In the genomic region with DNA sequence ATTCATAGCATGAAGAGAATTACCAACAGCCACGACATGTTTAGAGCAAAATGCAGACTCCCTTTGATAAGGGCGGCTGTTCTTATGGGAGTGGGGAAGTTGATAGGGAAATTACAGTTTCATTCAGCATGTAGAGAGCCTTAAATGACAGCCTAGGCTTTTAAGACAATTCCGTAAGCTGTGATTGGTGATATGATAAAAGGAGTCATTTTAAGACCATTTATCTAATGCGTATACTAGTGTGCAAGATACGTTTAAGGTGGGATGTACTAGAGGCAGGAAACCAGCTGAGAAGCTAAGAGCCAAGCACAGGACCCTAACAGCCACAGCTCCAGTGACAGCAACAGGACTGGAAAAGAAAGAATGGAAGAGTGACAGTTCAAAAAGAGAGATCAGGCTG, we compare ENCODE assay signal across 38 cellular contexts.
"Had no signal": no experiment of that assay in that cellular context is flagged by ENCODE, and none has a peak within 500 bp of the region (broad histone marks: within the 10 kb centered on the region; RNA-seq: fewer than 3 reads in every experiment).

No MANE protein-coding gene starts in this region.

- H3K9me3 ChIP-seq: adrenal gland, ascending aorta, body of pancreas, breast epithelium had no signal

- H3K4me1 Mint-ChIP-seq: activated naive CD4-positive, alpha-beta T cell treated with anti-CD3 and anti-CD28 coated beads, Interleukin-2, amount 10 ng/mL, durations not matched to agents 7 days and 5 days; activated naive CD4-positive, alpha-beta T cell treated with anti-CD3 and anti-CD28 coated beads, Interleukin-2, amount 50 U/mL, for 24 hours; activated naive CD8-positive, alpha-beta T cell treated with anti-CD3 and anti-CD28 coated beads for 36 hours; activated naive CD8-positive, alpha-beta T cell treated with anti-CD3 and anti-CD28 coated beads, Interleukin-2, amount 10 ng/mL, durations not matched to agents 7 days and 5 days; activated naive CD8-positive, alpha-beta T cell treated with anti-CD3 and anti-CD28 coated beads, Interleukin-2, amount 50 U/mL, for 24 hours; activated T-helper 17 cell treated with anti-CD3 and anti-CD28 coated beads, Interleukin-2, amount 50 U/mL, for 72 hours; central memory CD8-positive, alpha-beta T cell had no signal

- H3K27me3 Mint-ChIP-seq: activated naive CD4-positive, alpha-beta T cell treated with anti-CD3 and anti-CD28 coated beads, Interleukin-2, amount 10 ng/mL, durations not matched to agents 7 days and 5 days; activated naive CD4-positive, alpha-beta T cell treated with anti-CD3 and anti-CD28 coated beads, Interleukin-2, amount 50 U/mL, for 24 hours; activated naive CD8-positive, alpha-beta T cell; activated naive CD8-positive, alpha-beta T cell treated with anti-CD3 and anti-CD28 coated beads for 36 hours; activated naive CD8-positive, alpha-beta T cell treated with anti-CD3 and anti-CD28 coated beads, Interleukin-2, amount 10 ng/mL, durations not matched to agents 7 days and 5 days; activated naive CD8-positive, alpha-beta T cell treated with anti-CD3 and anti-CD28 coated beads, Interleukin-2, amount 50 U/mL, for 24 hours; activated T-cell treated with anti-CD3 and anti-CD28 coated beads, Interleukin-2, amount 50 U/mL, for 24 hours; activated T-helper 17 cell treated with anti-CD3 and anti-CD28 coated beads, Interleukin-2, amount 50 U/mL, for 72 hours; brain; central memory CD8-positive, alpha-beta T cell had no signal

- H3K27ac ChIP-seq: adrenal gland, ascending aorta, body of pancreas, brain microvascular endothelial cell, breast epithelium, cardiac muscle cell had no signal

- H3K4me3 Mint-ChIP-seq: activated naive CD4-positive, alpha-beta T cell treated with anti-CD3 and anti-CD28 coated beads for 36 hours; activated naive CD4-positive, alpha-beta T cell treated with anti-CD3 and anti-CD28 coated beads, Interleukin-2, amount 10 ng/mL, durations not matched to agents 7 days and 5 days; activated naive CD4-positive, alpha-beta T cell treated with anti-CD3 and anti-CD28 coated beads, Interleukin-2, amount 50 U/mL, for 24 hours; activated naive CD8-positive, alpha-beta T cell; activated naive CD8-positive, alpha-beta T cell treated with anti-CD3 and anti-CD28 coated beads for 36 hours; activated naive CD8-positive, alpha-beta T cell treated with anti-CD3 and anti-CD28 coated beads, Interleukin-2, amount 10 ng/mL, durations not matched to agents 7 days and 5 days; activated naive CD8-positive, alpha-beta T cell treated with anti-CD3 and anti-CD28 coated beads, Interleukin-2, amount 50 U/mL, for 24 hours; activated T-cell treated with anti-CD3 and anti-CD28 coated beads, Interleukin-2, amount 50 U/mL, for 24 hours; activated T-cell treated with anti-CD3 and anti-CD28 coated beads, Interleukin-2, amount 50 U/mL, for 4 hours; activated T-cell treated with anti-CD3 and anti-CD28 coated beads, Interleukin-2, amount 50 U/mL, for 72 hours; activated T-helper 1 cell treated with anti-CD3 and anti-CD28 coated beads, Interleukin-12 subunit alpha, Interleukin-12 subunit beta, Interleukin-2, Interleukin-4 antibody, amounts not matched to agents 30 ng/mL and 10 ng/mL and 1 ng/mL, durations not matched to agents 14 hours and 24 hours and 36 hours; activated T-helper 17 cell treated with anti-CD3 and anti-CD28 coated beads, Interleukin-2, amount 50 U/mL, for 72 hours; brain; central memory CD8-positive, alpha-beta T cell had no signal

- H3K27ac Mint-ChIP-seq: activated naive CD4-positive, alpha-beta T cell treated with anti-CD3 and anti-CD28 coated beads for 36 hours; activated naive CD4-positive, alpha-beta T cell treated with anti-CD3 and anti-CD28 coated beads, Interleukin-2, amount 10 ng/mL, durations not matched to agents 7 days and 5 days; activated naive CD4-positive, alpha-beta T cell treated with anti-CD3 and anti-CD28 coated beads, Interleukin-2, amount 50 U/mL, for 24 hours; activated naive CD4-positive, alpha-beta T cell treated with anti-CD3 and anti-CD28 coated beads, Interleukin-2, amount 50 U/mL, for 72 hours; activated naive CD8-positive, alpha-beta T cell; activated naive CD8-positive, alpha-beta T cell treated with anti-CD3 and anti-CD28 coated beads for 36 hours; activated naive CD8-positive, alpha-beta T cell treated with anti-CD3 and anti-CD28 coated beads, Interleukin-2, amount 10 ng/mL, durations not matched to agents 7 days and 5 days; activated naive CD8-positive, alpha-beta T cell treated with anti-CD3 and anti-CD28 coated beads, Interleukin-2, amount 50 U/mL, for 24 hours; activated T-cell treated with anti-CD3 and anti-CD28 coated beads, Interleukin-2, amount 50 U/mL, for 24 hours; activated T-cell treated with anti-CD3 and anti-CD28 coated beads, Interleukin-2, amount 50 U/mL, for 72 hours; activated T-helper 1 cell treated with anti-CD3 and anti-CD28 coated beads, Interleukin-12 subunit alpha, Interleukin-12 subunit beta, Interleukin-2, Interleukin-4 antibody, amounts not matched to agents 30 ng/mL and 10 ng/mL and 1 ng/mL, durations not matched to agents 14 hours and 24 hours and 36 hours; activated T-helper 17 cell treated with anti-CD3 and anti-CD28 coated beads, Interleukin-2, amount 50 U/mL, for 72 hours; activated T-helper 2 cell treated with anti-CD3 and anti-CD28 coated beads, Interferon-gamma antibody, Interleukin-2, Interleukin-4, amounts not matched to agents 10 μg/mL and 5 μg/mL and 100 μg/mL, durations not matched to agents 14 hours and 24 hours and 36 hours; brain had no signal

- ATAC-seq: activated naive CD4-positive, alpha-beta T cell treated with anti-CD3 and anti-CD28 coated beads, Interleukin-2, amount 50 U/mL, for 72 hours; activated naive CD8-positive, alpha-beta T cell treated with anti-CD3 and anti-CD28 coated beads, Interleukin-2, amount 50 U/mL, for 24 hours; activated T-cell treated with anti-CD3 and anti-CD28 coated beads, Interleukin-2, amount 50 U/mL, for 4 hours; activated T-cell treated with anti-CD3 and anti-CD28 coated beads, Interleukin-2, amount 50 U/mL, for 72 hours; activated T-helper 17 cell treated with anti-CD3 and anti-CD28 coated beads, Interleukin-2, amount 50 U/mL, for 72 hours; body of pancreas had no signal

- H3K4me1 ChIP-seq: adrenal gland, ascending aorta, body of pancreas, breast epithelium had no signal

- H3K27me3 ChIP-seq: adrenal gland, ascending aorta, body of pancreas, brain microvascular endothelial cell, breast epithelium, cardiac muscle cell had no signal

- DNase-seq: activated effector memory CD4-positive, alpha-beta T cell treated with anti-CD3 and anti-CD28 coated beads, Interleukin-2, amount 50 U/mL, for 16 hours; activated effector memory CD4-positive, alpha-beta T cell treated with Interleukin-2 at 50 U/mL for 16 hours; activated gamma-delta T cell; activated gamma-delta T cell treated with Interleukin-2 at 50 U/mL for 16 hours; activated naive CD4-positive, alpha-beta T cell; activated naive CD4-positive, alpha-beta T cell treated with anti-CD3 and anti-CD28 coated beads for 36 hours; activated naive CD4-positive, alpha-beta T cell treated with anti-CD3 and anti-CD28 coated beads, Interleukin-2, amount 10 ng/mL, durations not matched to agents 7 days and 5 days; activated naive CD4-positive, alpha-beta T cell treated with anti-CD3 and anti-CD28 coated beads, Interleukin-2, amount 50 U/mL, for 16 hours; activated naive CD4-positive, alpha-beta T cell treated with Interleukin-2 at 50 U/mL for 16 hours; activated naive CD8-positive, alpha-beta T cell treated with anti-CD3 and anti-CD28 coated beads for 36 hours; activated naive CD8-positive, alpha-beta T cell treated with anti-CD3 and anti-CD28 coated beads, Interleukin-2, amount 10 ng/mL, durations not matched to agents 7 days and 5 days; activated naive CD8-positive, alpha-beta T cell treated with anti-CD3 and anti-CD28 coated beads, Interleukin-2, amount 50 U/mL, for 24 hours; activated T-cell treated with anti-CD3 and anti-CD28 coated beads, Interleukin-2, amount 50 U/mL, for 1 hour; activated T-cell treated with anti-CD3 and anti-CD28 coated beads, Interleukin-2, amount 50 U/mL, for 24 hours; activated T-cell treated with anti-CD3 and anti-CD28 coated beads, Interleukin-2, amount 50 U/mL, for 4 hours; activated T-cell treated with anti-CD3 and anti-CD28 coated beads, Interleukin-2, amount 50 U/mL, for 48 hours; activated T-cell treated with anti-CD3 and anti-CD28 coated beads, Interleukin-2, amount 50 U/mL, for 72 hours; adrenal gland; amniotic stem cell; amygdala; anterior cingulate cortex; aorta; body of pancreas; brain microvascular endothelial cell; caudate nucleus; central memory CD4-positive, alpha-beta T cell; cerebellar nuclear complex had no signal

- H3K36me3 Mint-ChIP-seq: activated naive CD4-positive, alpha-beta T cell treated with anti-CD3 and anti-CD28 coated beads, Interleukin-2, amount 10 ng/mL, durations not matched to agents 7 days and 5 days; activated naive CD4-positive, alpha-beta T cell treated with anti-CD3 and anti-CD28 coated beads, Interleukin-2, amount 50 U/mL, for 24 hours; activated naive CD8-positive, alpha-beta T cell; activated naive CD8-positive, alpha-beta T cell treated with anti-CD3 and anti-CD28 coated beads for 36 hours; activated naive CD8-positive, alpha-beta T cell treated with anti-CD3 and anti-CD28 coated beads, Interleukin-2, amount 10 ng/mL, durations not matched to agents 7 days and 5 days; brain had no signal

- H3K9me3 Mint-ChIP-seq: activated naive CD4-positive, alpha-beta T cell treated with anti-CD3 and anti-CD28 coated beads for 36 hours had no signal

- H3K4me3 ChIP-seq: adrenal gland, ascending aorta, body of pancreas, breast epithelium, cardiac muscle cell had no signal

- H3K36me3 ChIP-seq: adrenal gland, ascending aorta, brain microvascular endothelial cell, breast epithelium, cardiac muscle cell had no signal
